1 cellular context compared by ENCODE assay signal in genomic region chr6:5541025-5541424, GRCh38.
TF ChIP-seq lines count a peak whose summit lies in the region.

No MANE protein-coding gene starts in this region.

TF ChIP-seq in HCT116, 20 proteins besides CTCF, POLR2A, EP300 and RAD21 (continued from another document):
- no peak for TF ChIP-seq REST (IDR thresholded peaks at IDR 0.05; ENCODE audit: low read depth)
